In genomic region chr19:47730521-47730889, GRCh38 we compare ENCODE assay signal across 8 cellular contexts. TPM values are rescaled to one million over a fixed set of nuclear protein-coding genes. Genes with fewer than 3 reads are reported as not detected.
A peak's percentile ranks its signal among the peaks of the same experiment; 100 is the strongest.
DNase-seq lines count a peak whose midpoint lies in the region; ATAC-seq and TF ChIP-seq lines count a peak whose summit lies in the region.
"Had no signal": no experiment of that assay in that cellular context is flagged by ENCODE, and none has a peak within 500 bp of the region (broad histone marks: within the 10 kb centered on the region; RNA-seq: fewer than 3 reads in every experiment).

No MANE protein-coding gene starts in this region.

- 83 to 85% methylated on average over 5 to 7 of the region's 8 CpGs for WGBS in esophagus squamous epithelium, 2 donors

- H3K4me3 Mint-ChIP-seq in T-cell: peak overlapping the region; percentile 48 to 63 (median 56)
- H3K4me3 Mint-ChIP-seq in stimulated activated effector memory CD8-positive, alpha-beta T cell treated with anti-CD3 and anti-CD28 coated beads, Interleukin-12 subunit alpha, Interleukin-12 subunit beta, amount 100 ng/mL, for 72 hours: peak overlapping the region; percentile 63

- H3K27me3 ChIP-seq in HCT116 (ENCODE audit: insufficient read depth, low read length) (no peaks in the 10 kb centered on the region), esophagus squamous epithelium (no peaks in the 10 kb centered on the region)

- no peaks in the 10 kb centered on the region for H4K20me1 ChIP-seq in HCT116 (ENCODE audit: insufficient read depth)

- peaks cover 8% of the 10 kb centered on the region for H3K79me2 ChIP-seq in HCT116 (ENCODE audit: insufficient read depth, low read length)

- H3K27me3 Mint-ChIP-seq in T-cell: peaks cover 29 to 40% of the 10 kb centered on the region in 2 donors

- H3K27ac ChIP-seq in HCT116 (ENCODE audit: low read depth, low read length) (peak overlapping the region; percentile 98), esophagus squamous epithelium (peak overlapping the region; percentile 75 to 93 (median 92))

- DNase-seq in HCT116 (ENCODE audit: low read depth, low spot score): no peak
- DNase-seq in T-cell: no peak
- DNase-seq in esophagus squamous epithelium (lab: John Stamatoyannopoulos, UW): no peak
- DNase-seq in stimulated activated effector memory CD8-positive, alpha-beta T cell treated with anti-CD3 and anti-CD28 coated beads, Interleukin-12 subunit alpha, Interleukin-12 subunit beta, amount 100 ng/mL, for 72 hours (ENCODE audit: low spot score in 2 of 2): no peak
- no peak for DNase-seq in midbrain (lab: John Stamatoyannopoulos, UW)
- no peak for DNase-seq in COR-L47 (lab: John Stamatoyannopoulos, UW)
- DNase-seq in NCI-H146 (lab: John Stamatoyannopoulos, UW): no peak
- DNase-seq: NCI-H1694 treated with DMSO at 0.1 percent for 48 hours had no signal

- H3K4me3 ChIP-seq in HCT116 (replicated peaks in 1 of 2; ENCODE audit: low read depth in 1 of 2, low read length in 2 of 2) (peak overlapping the region; percentile 49 to 58; a peak in 2 of 4 replicates), esophagus squamous epithelium (no peak overlapping the region)

- POLR2A ChIA-PET in HCT116 (lab: Charles Lee) (interaction anchor here (1.3 kb wide), 1 partner anchor 18 kb away, joined by 4 read pairs; the partner anchor contains the start of gene EHD2), T-cell (lab: Charles Lee) (no interaction called here)

- no peak overlapping the region for H3K27ac Mint-ChIP-seq in T-cell
- H3K27ac Mint-ChIP-seq in stimulated activated effector memory CD8-positive, alpha-beta T cell treated with anti-CD3 and anti-CD28 coated beads, Interleukin-12 subunit alpha, Interleukin-12 subunit beta, amount 100 ng/mL, for 72 hours: no peak overlapping the region

- H3K4me1 ChIP-seq in HCT116 (ENCODE audit: control insufficient read depth in 1 of 2, insufficient read depth in 2 of 2, low read length in 2 of 2) (peaks cover 35 to 54% of the 10 kb centered on the region in 2 experiments), esophagus squamous epithelium (peaks cover 24 to 58% (median 45%) of the 10 kb centered on the region in 3 donors)

- no peaks in the 10 kb centered on the region for H3K36me3 Mint-ChIP-seq in T-cell
- H3K36me3 Mint-ChIP-seq in stimulated activated effector memory CD8-positive, alpha-beta T cell treated with anti-CD3 and anti-CD28 coated beads, Interleukin-12 subunit alpha, Interleukin-12 subunit beta, amount 100 ng/mL, for 72 hours: no peaks in the 10 kb centered on the region

- H3K9me3 ChIP-seq in HCT116 (ENCODE audit: control insufficient read depth in 1 of 2, insufficient read depth in 1 of 2, low read depth in 1 of 2, low read length in 2 of 2) (no peaks in the 10 kb centered on the region), esophagus squamous epithelium (no peaks in the 10 kb centered on the region)

- intact Hi-C loops in HCT116 (cut with micrococcal nuclease): no loop called here
- intact Hi-C loops in esophagus squamous epithelium (cut with DNase I): no loop called here

- CTCF ChIA-PET in HCT116 (lab: Charles Lee): interaction anchor here (9.2 kb wide), 1 partner anchor 18 kb away, joined by 62 read pairs; the partner anchor contains the start of gene EHD2
- CTCF ChIA-PET in T-cell (lab: Charles Lee): interaction anchor here in 1 of 2 donors (0.6 kb wide), 1 partner anchor 33 kb away, joined by 3 read pairs; no protein-coding TSS in a partner anchor

- RAD21 ChIA-PET in HCT116 (lab: Charles Lee; ENCODE audit: low non-redundant PET in 1 of 2, low total read pairs in 2 of 2, uncharacterized antibody in 2 of 2, unreplicated experiment in 2 of 2): no interaction called here

- TF ChIP-seq CTCF in HCT116 (IDR thresholded peaks at IDR 0.05 in 2 of 3, conservative IDR thresholded peaks at IDR 0.05 in 1 of 3; ENCODE audit: borderline replicate concordance in 1 of 3, insufficient read depth in 1 of 3, low read depth in 2 of 3, low read length in 2 of 3): no peak
- TF ChIP-seq CTCF in esophagus squamous epithelium (IDR thresholded peaks at IDR 0.05): no peak

- H3K9me3 Mint-ChIP-seq in T-cell: no peaks in the 10 kb centered on the region
- no peaks in the 10 kb centered on the region for H3K9me3 Mint-ChIP-seq in stimulated activated effector memory CD8-positive, alpha-beta T cell treated with anti-CD3 and anti-CD28 coated beads, Interleukin-12 subunit alpha, Interleukin-12 subunit beta, amount 100 ng/mL, for 72 hours

- no peak overlapping the region for H2AFZ ChIP-seq in HCT116 (ENCODE audit: low read depth, low read length, poor library complexity, severe bottlenecking)

- BruUV-seq in HCT116 (replicated peaks; lab: Mats Ljungman, UMichigan): no TSS peak

- ATAC-seq in HCT116 (no peak), T-cell (replicated peaks in 1 of 4) (no peak)
- ATAC-seq in stimulated activated effector memory CD8-positive, alpha-beta T cell treated with anti-CD3 and anti-CD28 coated beads, Interleukin-12 subunit alpha, Interleukin-12 subunit beta, amount 100 ng/mL, for 72 hours: no peak

- no peak for TF ChIP-seq POLR2A in HCT116 (IDR thresholded peaks at IDR 0.05; ENCODE audit: borderline replicate concordance, extremely low read depth, insufficient read depth, insufficient read length)
- no peak for TF ChIP-seq POLR2A in esophagus squamous epithelium (IDR thresholded peaks at IDR 0.05)

- no peak for TF ChIP-seq RAD21 in HCT116 (IDR thresholded peaks at IDR 0.05; ENCODE audit: low read depth)

- peaks cover 2 to 18% of the 10 kb centered on the region in 2 experiments; a peak in 3 of 4 replicates for H3K36me3 ChIP-seq in HCT116 (ENCODE audit: control insufficient read depth in 1 of 2, insufficient read depth in 2 of 2, low read length in 2 of 2)
- H3K36me3 ChIP-seq in esophagus squamous epithelium: peaks cover 0 to 83% (median 7%) of the 10 kb centered on the region in 3 donors

- H3K4me2 ChIP-seq in HCT116 (ENCODE audit: low read length): peak overlapping the region; percentile 88

- peaks cover 14 to 18% (median 16%) of the 10 kb centered on the region in 3 donors for H3K4me1 Mint-ChIP-seq in T-cell
- peaks cover 18% of the 10 kb centered on the region for H3K4me1 Mint-ChIP-seq in stimulated activated effector memory CD8-positive, alpha-beta T cell treated with anti-CD3 and anti-CD28 coated beads, Interleukin-12 subunit alpha, Interleukin-12 subunit beta, amount 100 ng/mL, for 72 hours

- H3K9ac ChIP-seq in HCT116 (ENCODE audit: low read length): no peak overlapping the region; the same call in 1 of the 2 replicates

- no peaks in the 10 kb centered on the region for H3K9me2 ChIP-seq in HCT116 (ENCODE audit: insufficient read depth)

TF ChIP-seq in HCT116, 20 proteins besides CTCF, POLR2A, EP300 and RAD21 (continues in another document):
- TF ChIP-seq JUND (IDR thresholded peaks at IDR 0.05) (no peak), SP1 (IDR thresholded peaks at IDR 0.05; ENCODE audit: low read depth) (no peak), ZNF274 (IDR thresholded peaks at IDR 0.05; ENCODE audit: low read depth, low read length) (no peak), SRF (IDR thresholded peaks at IDR 0.05; ENCODE audit: low read depth) (no peak), EZH2phosphoT487 (IDR thresholded peaks at IDR 0.05; ENCODE audit: borderline replicate concordance) (no peak), REST (IDR thresholded peaks at IDR 0.05; ENCODE audit: low read depth) (no peak)

RNA-seq across cellular contexts. Expression of gene NOP53, which starts 14.8 kb away (rescaled TPM):
- 322 TPM for total RNA-seq in HCT116 (2021; ENCODE audit: unreplicated experiment)
- polyA plus RNA-seq in HCT116 (2012): 333 and 353 TPM in 2 replicates
- 1,000 to 10,000 TPM in 1 of 5 donors, 100 to 1,000 TPM in 4; 832 to 1,046 (median 935) TPM for total RNA-seq in T-cell
- total RNA-seq in esophagus squamous epithelium: 100 to 1,000 TPM; 118 to 522 (median 268) TPM

RNA-seq across cellular contexts. Expression of gene EHD2, which starts 17.3 kb away (rescaled TPM):
- total RNA-seq in HCT116 (2021; ENCODE audit: unreplicated experiment) (60.5 TPM), T-cell (under 1 TPM; 0.28 to 0.70 (median 0.47) TPM), esophagus squamous epithelium (10 to 100 TPM; 34.8 to 50.7 (median 39.2) TPM)
- 66.6 and 71.3 TPM in 2 replicates for polyA plus RNA-seq in HCT116 (2012)

RNA-seq across cellular contexts. Expression of gene SELENOW, which starts 48.0 kb away (rescaled TPM):
- total RNA-seq in HCT116 (2021; ENCODE audit: unreplicated experiment) (181 TPM), T-cell (100 to 1,000 TPM in 4 of 5 donors, 10 to 100 TPM in 1; 91.5 to 111 (median 101) TPM), esophagus squamous epithelium (100 to 1,000 TPM; 185 to 477 (median 324) TPM)
- 177 and 232 TPM in 2 replicates for polyA plus RNA-seq in HCT116 (2012)

Comparison
In these comparisons a context has a peak if more than half of its experiments do, and no peak if none do; other contexts are left out.
1. H3K4me3 ChIP-seq: peak in HCT116 (2 of 2); none in esophagus squamous epithelium (0 of 4).
2. RNA of gene EHD2, which starts 17.3 kb away (total RNA-seq): 60.5 TPM in HCT116 (single experiment) and 34.8 to 50.7 TPM in esophagus squamous epithelium; 0.28 to 0.70 TPM in T-cell; every median in the first group is over 10 times any median in the second.